ENCODE assay signal across 14 cellular contexts in the genomic region with DNA sequence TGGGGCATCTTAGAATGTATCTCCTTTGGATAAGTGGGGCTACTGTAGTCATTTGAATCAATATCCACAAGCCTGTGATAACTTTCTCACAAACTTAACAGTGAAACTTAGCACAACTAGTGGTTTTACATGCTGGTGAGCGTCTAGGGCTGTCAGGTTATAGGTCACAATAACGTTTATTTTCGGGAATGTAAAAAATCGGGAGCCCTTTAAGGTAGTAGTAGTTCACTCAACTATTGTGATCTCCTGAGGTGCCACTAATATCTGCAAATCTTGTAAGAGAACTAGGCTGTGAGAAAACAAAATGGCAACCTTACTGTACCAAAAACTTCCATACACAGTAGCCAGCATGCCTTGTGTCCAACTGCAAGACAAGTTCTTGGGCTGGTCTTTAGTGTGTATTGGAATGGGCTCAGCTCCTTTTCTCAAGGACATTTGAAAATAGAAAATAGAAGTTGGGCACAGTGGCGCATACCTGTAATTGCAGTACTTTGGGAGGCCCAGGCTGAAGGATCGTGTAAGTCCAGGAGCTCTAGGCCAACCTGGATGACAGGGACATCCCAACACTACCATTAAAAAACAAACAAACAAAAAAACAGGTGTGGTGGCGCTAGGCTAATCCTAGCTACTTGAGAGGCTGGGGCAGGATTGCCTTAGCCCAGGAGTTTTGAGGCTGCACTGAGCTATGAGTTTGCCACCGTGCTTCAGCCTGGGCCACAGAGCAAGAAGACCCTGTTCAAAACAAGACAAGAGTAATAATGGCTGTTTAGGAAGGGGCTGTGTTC. TPM values are rescaled to one million over a fixed set of nuclear protein-coding genes. Genes with fewer than 3 reads are reported as not detected.
DNase-seq lines count a peak whose midpoint lies in the region; ATAC-seq and TF ChIP-seq lines count a peak whose summit lies in the region.
"Had no signal": no experiment of that assay in that cellular context is flagged by ENCODE, and none has a peak within 500 bp of the region (broad histone marks: within the 10 kb centered on the region; RNA-seq: fewer than 3 reads in every experiment).

No MANE protein-coding gene starts in this region.

- peaks cover 17 to 18% (median 17%) of the 10 kb centered on the region in 3 donors for H3K4me1 Mint-ChIP-seq in T-cell

- H3K4me3 Mint-ChIP-seq in T-cell, result no peak overlapping the region
- H3K4me3 Mint-ChIP-seq: activated naive CD4-positive, alpha-beta T cell treated with anti-CD3 and anti-CD28 coated beads for 36 hours; central memory CD8-positive, alpha-beta T cell had no signal

- H2BK120ac ChIP-seq in mesendoderm (ENCODE audit: low read depth, low read length), result no peak overlapping the region

- H3K27ac ChIP-seq in left ventricle myocardium inferior (replicated peaks) (no peak overlapping the region), SK-N-SH (ENCODE audit: low read depth in 2 of 2, low read length in 1 of 2) (no peak overlapping the region), mesendoderm (ENCODE audit: low read depth, low read length) (no peak overlapping the region)
- H3K27ac ChIP-seq: vagina had no signal

- no peak overlapping the region for H2BK5ac ChIP-seq in mesendoderm (ENCODE audit: low read length)

- H3K79me2 ChIP-seq in SK-N-SH (ENCODE audit: insufficient read depth), result peaks cover 23% of the 10 kb centered on the region
- H3K79me2 ChIP-seq in mesendoderm (ENCODE audit: control insufficient read depth, insufficient read depth, low read length), result peaks cover 2% of the 10 kb centered on the region

- 83% methylated on average over 8 of the region's 8 CpGs for WGBS in SK-N-SH (ENCODE audit: low lambda C conversion rate)
- no CpG with 5 or more reads among the region's 8 CpGs for WGBS in mesendoderm (ENCODE audit: extremely low coverage, insufficient coverage, low lambda C conversion rate)

- no peak overlapping the region for H3K27ac Mint-ChIP-seq in T-cell
- H3K27ac Mint-ChIP-seq: activated naive CD4-positive, alpha-beta T cell treated with anti-CD3 and anti-CD28 coated beads for 36 hours had no signal

- no peaks in the 10 kb centered on the region for H3K9me3 Mint-ChIP-seq in T-cell
- H3K9me3 Mint-ChIP-seq: activated naive CD4-positive, alpha-beta T cell treated with anti-CD3 and anti-CD28 coated beads for 36 hours; central memory CD8-positive, alpha-beta T cell had no signal

- no peaks in the 10 kb centered on the region for H3K27me3 Mint-ChIP-seq in T-cell
- H3K27me3 Mint-ChIP-seq: central memory CD8-positive, alpha-beta T cell had no signal

- H3K9ac ChIP-seq in SK-N-SH, result no peak overlapping the region
- no peak overlapping the region for H3K9ac ChIP-seq in mesendoderm (ENCODE audit: low read length)

- DNase-seq in left ventricle myocardium inferior (peak; percentile 4), Right ventricle myocardium superior (no peak), SK-N-SH (no peak), mesendoderm (peak; percentile 29), T-cell (no peak), dermis blood vessel endothelial cell (no peak)
- DNase-seq: activated naive CD4-positive, alpha-beta T cell treated with anti-CD3 and anti-CD28 coated beads for 36 hours; NCI-H1694; NCI-H446 treated with DMSO at 0.1 percent for 48 hours; stimulated activated CD4-positive, alpha-beta T cell treated with anti-CD3 and anti-CD28 coated beads, Interleukin-15, amount 100 ng/mL, for 24 hours had no signal

- no peak overlapping the region for H4K8ac ChIP-seq in mesendoderm (ENCODE audit: low read depth, low read length)

- CTCF ChIA-PET in SK-N-SH (lab: Yijun Ruan, JAX), result interaction anchor here (0.7 kb wide), 1 partner anchor 166 kb away, joined by 3 read pairs; no protein-coding TSS in a partner anchor
- CTCF ChIA-PET in T-cell (lab: Charles Lee), result no interaction called here

- no peak overlapping the region for H3K4me3 ChIP-seq in left ventricle myocardium inferior
- H3K4me3 ChIP-seq in SK-N-SH (ENCODE audit: low read depth in 2 of 2, low read length in 1 of 2), result no peak overlapping the region
- no peak overlapping the region for H3K4me3 ChIP-seq in mesendoderm (ENCODE audit: low read length)
- H3K4me3 ChIP-seq: vagina had no signal

- ATAC-seq in Right ventricle myocardium superior (ENCODE audit: poor library complexity) (no peak), GM18858 (IDR thresholded peaks at IDR 0.05; ENCODE audit: unreplicated experiment) (no peak), GM19452 (IDR thresholded peaks at IDR 0.05; ENCODE audit: unreplicated experiment) (no peak), T-cell (replicated peaks in 1 of 4) (no peak)

- H2BK15ac ChIP-seq in mesendoderm (replicated peaks; ENCODE audit: low read depth), result no peak overlapping the region

- POLR2A ChIA-PET in SK-N-SH (lab: Yijun Ruan, JAX), result interaction anchor here (0.6 kb wide), 1 partner anchor 27 kb away, joined by 4 read pairs; no protein-coding TSS in a partner anchor
- POLR2A ChIA-PET in T-cell (lab: Charles Lee), result interaction anchor here in 1 of 2 donors (0.6 kb wide), 1 partner anchor 11 kb away, joined by 9 read pairs; no protein-coding TSS in a partner anchor

- H3K9me3 ChIP-seq in left ventricle myocardium inferior (replicated peaks) (no peaks in the 10 kb centered on the region), SK-N-SH (no peaks in the 10 kb centered on the region)
- H3K9me3 ChIP-seq: vagina had no signal

- peaks cover 24% of the 10 kb centered on the region for H3K36me3 Mint-ChIP-seq in T-cell

- no peak overlapping the region for H4K5ac ChIP-seq in mesendoderm (ENCODE audit: low read length)

- TF ChIP-seq EP300 in SK-N-SH (IDR thresholded peaks at IDR 0.05; ENCODE audit: borderline replicate concordance in 1 of 2, low read depth in 1 of 2, low read length in 1 of 2), result no peak

- peaks cover 2% of the 10 kb centered on the region for H3K79me1 ChIP-seq in mesendoderm (ENCODE audit: low read length)

- intact Hi-C loops in left ventricle myocardium inferior (cut with micrococcal nuclease), result no loop called here
- intact Hi-C loops in Right ventricle myocardium superior (cut with DNase I), result no loop called here

- H3K23ac ChIP-seq in mesendoderm (ENCODE audit: low read length), result no peak overlapping the region

- no peak overlapping the region for H3K56ac ChIP-seq in mesendoderm (ENCODE audit: low read length)

- H2AFZ ChIP-seq in SK-N-SH (ENCODE audit: low read depth), result no peak overlapping the region

- H3K27me3 ChIP-seq in left ventricle myocardium inferior (ENCODE audit: low read depth) (no peaks in the 10 kb centered on the region), SK-N-SH (ENCODE audit: insufficient read depth) (no peaks in the 10 kb centered on the region), mesendoderm (ENCODE audit: insufficient read depth, low read length, poor library complexity) (no peaks in the 10 kb centered on the region)
- H3K27me3 ChIP-seq: vagina had no signal

- H2AK5ac ChIP-seq in mesendoderm (ENCODE audit: low read length), result no peak overlapping the region

- H3K4ac ChIP-seq in mesendoderm (ENCODE audit: low read depth, low read length), result no peak overlapping the region

- H3K9me2 ChIP-seq in SK-N-SH, result no peaks in the 10 kb centered on the region

- TF ChIP-seq RAD21 in SK-N-SH (IDR thresholded peaks at IDR 0.05; ENCODE audit: low read length), result no peak

- no peak for TF ChIP-seq CTCF in left ventricle myocardium inferior (IDR thresholded peaks at IDR 0.05; ENCODE audit: borderline replicate concordance)
- no peak for TF ChIP-seq CTCF in SK-N-SH (IDR thresholded peaks at IDR 0.05)

- peaks cover 45% of the 10 kb centered on the region for H3F3A ChIP-seq in SK-N-SH (replicated peaks; ENCODE audit: insufficient read depth)

- H3K4me2 ChIP-seq in SK-N-SH (no peak overlapping the region), mesendoderm (ENCODE audit: low read length) (no peak overlapping the region)

- H3K4me1 ChIP-seq in left ventricle myocardium inferior (peaks cover 12% of the 10 kb centered on the region), SK-N-SH (ENCODE audit: control insufficient read depth in 1 of 2, insufficient read depth in 2 of 2, low read depth in 1 of 2, low read length in 1 of 2) (no peaks in the 10 kb centered on the region; a peak in 1 of 4 replicates), mesendoderm (ENCODE audit: control insufficient read depth, low read depth, low read length) (no peaks in the 10 kb centered on the region)

- peaks cover 17% of the 10 kb centered on the region for H4K20me1 ChIP-seq in SK-N-SH (ENCODE audit: insufficient read depth)

- no peak overlapping the region for H3K18ac ChIP-seq in mesendoderm (ENCODE audit: low read length)

- H3K36me3 ChIP-seq in left ventricle myocardium inferior (peaks cover 28% of the 10 kb centered on the region), SK-N-SH (replicated peaks in 1 of 2; ENCODE audit: control insufficient read depth in 1 of 2, insufficient read depth in 2 of 2, low read length in 1 of 2) (peaks cover 40 to 43% of the 10 kb centered on the region in 2 experiments), mesendoderm (ENCODE audit: control insufficient read depth, insufficient read depth, low read length) (peaks cover 8% of the 10 kb centered on the region)

RNA-seq across cellular contexts. Expression of a gene that starts 5.2 kb away (rescaled TPM):
- total RNA-seq in left ventricle myocardium inferior, result 6.3 TPM
- total RNA-seq in Right ventricle myocardium superior, result 5.7 TPM
- 5.0 and 7.8 TPM in 2 replicates for polyA plus RNA-seq in SK-N-SH (2012; rRNA removed)
- 1.8 and 4.1 TPM in 2 replicates for polyA plus RNA-seq in SK-N-SH (2012; cell fraction: cytosol; rRNA removed)
- 15.1 and 16.8 TPM in 2 replicates for polyA plus RNA-seq in SK-N-SH (2012; cell fraction: nucleus; rRNA removed)
- polyA plus RNA-seq in mesendoderm (2013, experiment 1 of 2), result 5.9 TPM
- 5.8 TPM for polyA plus RNA-seq in mesendoderm (2013, experiment 2 of 2)
- 1 to 10 TPM; 2.1 to 4.3 (median 3.7) TPM for total RNA-seq in T-cell
- 12.9 and 26.9 TPM in 2 replicates for total RNA-seq in dermis blood vessel endothelial cell

RNA-seq across cellular contexts. Expression of a gene that starts 8.1 kb away (rescaled TPM):
- total RNA-seq in left ventricle myocardium inferior, result 168 TPM
- total RNA-seq in Right ventricle myocardium superior, result 167 TPM
- polyA plus RNA-seq in SK-N-SH (2012; rRNA removed), result 64.6 and 79.5 TPM in 2 replicates
- polyA plus RNA-seq in SK-N-SH (2012; cell fraction: cytosol; rRNA removed), result 101 and 156 TPM in 2 replicates
- polyA plus RNA-seq in SK-N-SH (2012; cell fraction: nucleus; rRNA removed), result 59.7 and 115 TPM in 2 replicates
- polyA plus RNA-seq in mesendoderm (2013, experiment 1 of 2), result 1,074 TPM
- 1,092 TPM for polyA plus RNA-seq in mesendoderm (2013, experiment 2 of 2)
- 100 to 1,000 TPM; 239 to 279 (median 252) TPM for total RNA-seq in T-cell
- 512 and 600 TPM in 2 replicates for total RNA-seq in dermis blood vessel endothelial cell

RNA-seq across cellular contexts. Expression of a gene that starts 26.8 kb away (rescaled TPM):
- total RNA-seq in left ventricle myocardium inferior (6.3 TPM), Right ventricle myocardium superior (5.4 TPM), T-cell (10 to 100 TPM; 22.6 to 32.9 (median 31.4) TPM), dermis blood vessel endothelial cell (41.0 and 104 TPM in 2 replicates)
- polyA plus RNA-seq in SK-N-SH (2012; rRNA removed), result 36.6 and 51.3 TPM in 2 replicates
- polyA plus RNA-seq in SK-N-SH (2012; cell fraction: cytosol; rRNA removed), result 20.8 and 32.1 TPM in 2 replicates
- 26.9 and 52.8 TPM in 2 replicates for polyA plus RNA-seq in SK-N-SH (2012; cell fraction: nucleus; rRNA removed)
- polyA plus RNA-seq in mesendoderm (2013, experiment 1 of 2), result 30.3 TPM
- 31.1 TPM for polyA plus RNA-seq in mesendoderm (2013, experiment 2 of 2)

RNA-seq across cellular contexts. Expression of a gene that starts 40.5 kb away (rescaled TPM):
- total RNA-seq in left ventricle myocardium inferior (32.7 TPM), Right ventricle myocardium superior (40.0 TPM), T-cell (10 to 100 TPM in 2 of 5 donors, 1 to 10 TPM in 3; 4.1 to 10.5 (median 8.0) TPM), dermis blood vessel endothelial cell (49.7 and 95.8 TPM in 2 replicates)
- 57.2 and 73.7 TPM in 2 replicates for polyA plus RNA-seq in SK-N-SH (2012; rRNA removed)
- polyA plus RNA-seq in SK-N-SH (2012; cell fraction: cytosol; rRNA removed), result 26.1 and 39.0 TPM in 2 replicates
- polyA plus RNA-seq in SK-N-SH (2012; cell fraction: nucleus; rRNA removed), result 102 and 199 TPM in 2 replicates
- 21.0 TPM for polyA plus RNA-seq in mesendoderm (2013, experiment 1 of 2)
- polyA plus RNA-seq in mesendoderm (2013, experiment 2 of 2), result 21.1 TPM

Comparison
In these comparisons a context has a peak if more than half of its experiments do, and no peak if none do; other contexts are left out.
1. DNase-seq: peak in left ventricle myocardium inferior (single experiment) and mesendoderm (single experiment); none in Right ventricle myocardium superior (single experiment), SK-N-SH (single experiment), T-cell (0 of 34) and dermis blood vessel endothelial cell (single experiment).